Comparison of ENCODE assay signal across 8 cellular contexts in genomic region chr3:127547761-127548605, GRCh38. TPM values are rescaled to one million over a fixed set of nuclear protein-coding genes. Genes with fewer than 3 reads are reported as not detected.
DNase-seq lines count a peak whose midpoint lies in the region; ATAC-seq and TF ChIP-seq lines count a peak whose summit lies in the region.

No MANE protein-coding gene starts in this region.

- peak overlapping the region; percentile 1 for H3K27ac Mint-ChIP-seq in progenitor cell of endocrine pancreas

- no peaks in the 10 kb centered on the region for H3K36me3 ChIP-seq in adipocyte (ENCODE audit: control insufficient read depth, insufficient read depth, low read length, severe bottlenecking)
- H3K36me3 ChIP-seq in heart right ventricle: no peaks in the 10 kb centered on the region
- no peaks in the 10 kb centered on the region for H3K36me3 ChIP-seq in upper lobe of left lung

- peak overlapping the region; percentile 57 for H3K4me3 Mint-ChIP-seq in progenitor cell of endocrine pancreas (ENCODE audit: low read depth)

- peaks cover 35% of the 10 kb centered on the region for H3K27me3 Mint-ChIP-seq in progenitor cell of endocrine pancreas

- H3K36me3 Mint-ChIP-seq in progenitor cell of endocrine pancreas (ENCODE audit: insufficient read depth): no peaks in the 10 kb centered on the region

- no peak for TF ChIP-seq POLR2A in upper lobe of left lung (IDR thresholded peaks at IDR 0.05)

- TF ChIP-seq EP300 in upper lobe of left lung (IDR thresholded peaks at IDR 0.05): no peak

- H3K4me3 ChIP-seq in adipocyte (ENCODE audit: low read length) (peak overlapping the region; percentile 80), heart right ventricle (peak overlapping the region in 9 of 10 donors; percentile 49 to 70 (median 62)), upper lobe of left lung (peak overlapping the region; percentile 55 to 75 (median 60))

- H3K27ac ChIP-seq in heart right ventricle (peak overlapping the region in 9 of 10 donors; percentile 72 to 88 (median 80)), upper lobe of left lung (peak overlapping the region in 3 of 4 donors; percentile 30 to 79 (median 37))

- peaks cover 1% of the 10 kb centered on the region for H3K4me1 Mint-ChIP-seq in progenitor cell of endocrine pancreas (ENCODE audit: low read depth)

- H3K9me3 ChIP-seq in adipocyte (ENCODE audit: control insufficient read depth, low read length): no peaks in the 10 kb centered on the region
- no peaks in the 10 kb centered on the region for H3K9me3 ChIP-seq in heart right ventricle
- no peaks in the 10 kb centered on the region for H3K9me3 ChIP-seq in upper lobe of left lung

- no peaks in the 10 kb centered on the region for H3K9me3 Mint-ChIP-seq in progenitor cell of endocrine pancreas (ENCODE audit: low read depth)

- intact Hi-C loops in heart right ventricle (cut with DNase I): loop anchor here in 9 of 10 donors (5.0 to 10.0 kb wide), 10 partner anchors 91 to 1026 kb away; partner anchors contain the start of genes CHST13 (in 4 of the 9) and PLXNA1 (in 3 of the 9)

- peak; percentile 92 for DNase-seq in AG20443 (ENCODE audit: low spot score)
- DNase-seq in M059J (ENCODE audit: low read depth): peak; percentile 54
- DNase-seq in SW480 (ENCODE audit: low spot score): peak; percentile 49
- DNase-seq in adipocyte (ENCODE audit: low read depth): peak; percentile 90
- DNase-seq in heart right ventricle: peak; percentile 74 to 85
- peak; percentile 87 for DNase-seq in progenitor cell of endocrine pancreas (ENCODE audit: low spot score, unreplicated experiment)
- peak; percentile 74 to 96 for DNase-seq in upper lobe of left lung

- H3K27me3 ChIP-seq in adipocyte (replicated peaks; ENCODE audit: control insufficient read depth, insufficient read depth, low read length) (peaks cover 6% of the 10 kb centered on the region), heart right ventricle (no peaks in the 10 kb centered on the region), upper lobe of left lung (no peaks in the 10 kb centered on the region)

- H3K9ac ChIP-seq in adipocyte (ENCODE audit: low read length): peak overlapping the region; percentile 64

- ATAC-seq in GM19351 (IDR thresholded peaks at IDR 0.05; ENCODE audit: unreplicated experiment) (peak; percentile 57), heart right ventricle (peak; percentile 77 to 90 (median 84)), upper lobe of left lung (ENCODE audit: low FRiP score in 2 of 2) (peak; percentile 82 to 92)

- TF ChIP-seq CTCF in heart right ventricle (IDR thresholded peaks at IDR 0.05) (peak; percentile 58 to 81 (median 68)), progenitor cell of endocrine pancreas (IDR thresholded peaks at IDR 0.05; ENCODE audit: unreplicated experiment) (peak; percentile 70), upper lobe of left lung (IDR thresholded peaks at IDR 0.05) (peak; percentile 83 to 95 (median 86))

- H3K4me1 ChIP-seq in adipocyte (ENCODE audit: control insufficient read depth, insufficient read depth, low read length) (peaks cover 21% of the 10 kb centered on the region), heart right ventricle (peaks cover 0 to 21% (median 13%) of the 10 kb centered on the region in 9 donors), upper lobe of left lung (peaks cover 10 to 33% (median 24%) of the 10 kb centered on the region in 4 donors)

- 6 to 7% methylated on average over 37 to 42 of the region's 42 CpGs for WGBS in heart right ventricle, 2 donors
- WGBS in upper lobe of left lung, 2 donors: 10 to 25% methylated on average over 6 to 16 of the region's 42 CpGs

RNA-seq across cellular contexts. Expression of gene TPRA1, which starts 42.5 kb away (rescaled TPM):
- 56.6 and 60.1 TPM in 2 replicates for total RNA-seq in M059J (2014; rRNA removed; shearing (Covaris generic))
- total RNA-seq in heart right ventricle: 10 to 100 TPM; 11.0 to 24.2 (median 16.3) TPM
- polyA plus RNA-seq in heart right ventricle: 10 to 100 TPM; 19.5 to 26.0 TPM
- total RNA-seq in progenitor cell of endocrine pancreas: 24.4 and 25.1 TPM in 2 replicates
- 10 to 100 TPM; 16.8 to 44.4 (median 40.3) TPM for total RNA-seq in upper lobe of left lung

RNA-seq across cellular contexts. Expression of gene MCM2, which starts 50.2 kb away (rescaled TPM):
- total RNA-seq in M059J (2014; rRNA removed; shearing (Covaris generic)): 87.2 and 157 TPM in 2 replicates
- 10 to 100 TPM in 2 of 10 donors, 1 to 10 TPM in 8; 4.1 to 10.9 (median 7.0) TPM for total RNA-seq in heart right ventricle
- polyA plus RNA-seq in heart right ventricle: 1 to 10 TPM; 1.1 to 3.6 TPM
- total RNA-seq in progenitor cell of endocrine pancreas: 92.4 and 96.7 TPM in 2 replicates
- 10 to 100 TPM in 3 of 6 donors, 1 to 10 TPM in 3; 6.1 to 14.7 (median 10.1) TPM for total RNA-seq in upper lobe of left lung

Comparison
In these comparisons a context has a peak if more than half of its experiments do, and no peak if none do; other contexts are left out.
1. Peak in every context shown above with its lines: DNase-seq, ATAC-seq, H3K4me3 ChIP-seq and H3K27ac ChIP-seq.